9 cellular contexts compared by ENCODE assay signal in the genomic region with DNA sequence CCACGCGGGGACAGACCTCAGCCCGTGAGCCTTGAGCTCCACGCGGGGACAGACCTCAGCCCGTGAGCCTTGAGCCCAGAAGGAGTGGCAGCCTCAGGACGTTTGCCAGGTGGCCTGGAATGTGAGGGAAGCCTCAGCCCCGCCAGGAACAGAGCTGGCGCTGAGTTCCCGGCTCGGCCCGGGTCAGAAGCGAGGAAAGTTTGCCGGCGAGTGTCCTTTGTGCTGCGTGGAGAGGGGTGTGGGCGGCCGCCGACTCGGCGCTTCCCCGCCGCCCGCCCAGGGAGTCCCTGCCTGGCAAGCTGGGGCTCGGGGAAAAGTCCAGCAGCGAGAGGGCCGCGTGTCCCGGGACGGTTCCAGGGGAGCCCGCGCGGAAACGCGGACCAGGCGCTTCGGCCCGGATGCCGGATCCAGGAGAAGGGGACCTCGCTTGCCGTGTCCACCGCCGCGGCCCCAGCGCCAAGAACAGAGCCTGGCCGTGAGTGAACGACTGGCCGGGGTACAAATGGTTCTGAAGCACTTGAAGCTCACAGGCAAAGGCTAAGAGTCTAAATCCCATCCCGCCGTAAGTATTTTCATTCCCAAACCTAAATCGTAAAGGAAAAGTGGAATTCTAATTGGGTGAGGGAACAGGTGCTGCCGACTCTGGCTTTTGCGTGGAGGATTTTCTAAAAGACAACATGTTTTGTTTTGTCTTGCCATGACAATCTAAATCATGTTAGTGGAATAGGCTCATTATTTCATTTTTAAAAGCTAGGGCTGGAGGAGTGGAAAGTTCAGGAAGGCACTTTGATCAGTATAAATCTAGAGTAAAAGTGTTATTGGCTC. TPM values are rescaled to one million over a fixed set of nuclear protein-coding genes. Genes with fewer than 3 reads are reported as not detected.
DNase-seq lines count a peak whose midpoint lies in the region; ATAC-seq and TF ChIP-seq lines count a peak whose summit lies in the region.
"Had no signal": no experiment of that assay in that cellular context is flagged by ENCODE, and none has a peak within 500 bp of the region (broad histone marks: within the 10 kb centered on the region; RNA-seq: fewer than 3 reads in every experiment).

No MANE protein-coding gene starts in this region.

- H3K4me3 ChIP-seq in HUES64 (ENCODE audit: low read length) (peak overlapping the region; percentile 78), body of pancreas (peak overlapping the region; percentile 12 to 22), spleen (peak overlapping the region in 7 of 8 donors; percentile 58 to 77 (median 67))

- intact Hi-C loops in body of pancreas (cut with DNase I) (no loop called here), spleen (cut with DNase I; ENCODE audit: low total_unique reads) (no loop called here)

- H3K36me3 ChIP-seq in HUES64 (ENCODE audit: insufficient read depth, low read length) (peaks cover 37% of the 10 kb centered on the region), body of pancreas (replicated peaks in 1 of 2; ENCODE audit: insufficient read depth in 1 of 2, low read depth in 2 of 2) (no peaks in the 10 kb centered on the region), spleen (no peaks in the 10 kb centered on the region)

- peak; percentile 53 to 74 (median 61) for DNase-seq in body of pancreas
- DNase-seq in kidney tubule cell (ENCODE audit: low spot score): peak; percentile 41
- peak; percentile 84 for DNase-seq in spleen
- no peak for DNase-seq in NCI-H1417 treated with DMSO at 0.1 percent for 48 hours (lab: John Stamatoyannopoulos, UW)
- no peak for DNase-seq in central memory CD4-positive, alpha-beta T cell
- DNase-seq in stimulated activated CD4-positive, alpha-beta T cell treated with anti-CD3 and anti-CD28 coated beads, Interleukin-4, amount 100 ng/mL, for 24 hours: no peak

- TF ChIP-seq POLR2A in body of pancreas (IDR thresholded peaks at IDR 0.05) (no peak), spleen (IDR thresholded peaks at IDR 0.05) (no peak)

- under 1% methylated on average over 51 of the region's 53 CpGs for WGBS in HUES64
- WGBS in body of pancreas, 2 donors: 5 to 17% methylated on average over 17 to 51 of the region's 53 CpGs
- 9 to 16% (median 12%) methylated on average over 27 to 53 of the region's 53 CpGs for WGBS in spleen, 5 donors

- H3K4me1 ChIP-seq in HUES64 (ENCODE audit: insufficient read depth, low read length) (peaks cover 45% of the 10 kb centered on the region), body of pancreas (peaks cover 12% of the 10 kb centered on the region), spleen (peaks cover 0 to 43% (median 17%) of the 10 kb centered on the region in 6 donors)

- H3K27ac ChIP-seq in HUES64 (ENCODE audit: low read depth, low read length) (peak overlapping the region; percentile 99), body of pancreas (no peak overlapping the region), spleen (peak overlapping the region in 2 of 8 donors; percentile 6 to 81)

- H3K9me3 ChIP-seq in HUES64 (ENCODE audit: insufficient read depth, low read depth, low read length): no peaks in the 10 kb centered on the region
- no peaks in the 10 kb centered on the region for H3K9me3 ChIP-seq in body of pancreas
- peaks cover 0 to under 1% (median 0%) of the 10 kb centered on the region in 8 donors for H3K9me3 ChIP-seq in spleen

- ATAC-seq in body of pancreas (peak; percentile 57), GM18909 (IDR thresholded peaks at IDR 0.05; ENCODE audit: poor library complexity, unreplicated experiment) (no peak)

- peaks cover 21% of the 10 kb centered on the region for H3K27me3 ChIP-seq in HUES64 (ENCODE audit: insufficient read depth, low read length)
- H3K27me3 ChIP-seq in body of pancreas: no peaks in the 10 kb centered on the region
- peaks cover 0 to 65% (median 17%) of the 10 kb centered on the region in 7 donors for H3K27me3 ChIP-seq in spleen (replicated peaks in 1 of 7)

- H3K9ac ChIP-seq in HUES64 (ENCODE audit: low read depth, low read length): peak overlapping the region; percentile 93

- TF ChIP-seq CTCF in body of pancreas (IDR thresholded peaks at IDR 0.05) (no peak), spleen (IDR thresholded peaks at IDR 0.05 in 8 of 11, conservative IDR thresholded peaks at IDR 0.05 in 3 of 11) (no peak)

RNA-seq across cellular contexts. Expression of a gene that starts 1.7 kb away (rescaled TPM):
- polyA plus RNA-seq in HUES64 (2013, experiment 1 of 2): 167 TPM
- polyA plus RNA-seq in HUES64 (2013, experiment 2 of 2): 164 TPM
- total RNA-seq in body of pancreas (1 to 10 TPM; 1.6 to 7.5 TPM), spleen (1 to 10 TPM; 2.9 to 8.0 (median 4.1) TPM)
- 1 to 10 TPM in 1 of 3 donors, under 1 TPM in 2; 0.20 to 1.1 (median 0.35) TPM for polyA plus RNA-seq in spleen
- total RNA-seq: endothelial cell of umbilical vein had no signal

Comparison
In these comparisons a context has a peak if more than half of its experiments do, and no peak if none do; other contexts are left out.
1. H3K4me3 ChIP-seq: peak in every context shown above with its lines; median percentile 78 in HUES64; 67 in spleen; 17 in body of pancreas.
2. DNase-seq: peak in body of pancreas (4 of 4), kidney tubule cell (single experiment) and spleen (single experiment); none in NCI-H1417 treated with DMSO at 0.1 percent for 48 hours (single experiment), central memory CD4-positive, alpha-beta T cell (single experiment) and stimulated activated CD4-positive, alpha-beta T cell treated with anti-CD3 and anti-CD28 coated beads, Interleukin-4, amount 100 ng/mL, for 24 hours (single experiment).